ENCODE assay signal across 3 cellular contexts in genomic region chr10:122903861-122904260, GRCh38.
TF ChIP-seq lines count a peak whose summit lies in the region.

No MANE protein-coding gene starts in this region.

TF ChIP-seq in A549, 52 proteins besides CTCF, POLR2A, EP300 and RAD21:
- TF ChIP-seq, protein P1, sequence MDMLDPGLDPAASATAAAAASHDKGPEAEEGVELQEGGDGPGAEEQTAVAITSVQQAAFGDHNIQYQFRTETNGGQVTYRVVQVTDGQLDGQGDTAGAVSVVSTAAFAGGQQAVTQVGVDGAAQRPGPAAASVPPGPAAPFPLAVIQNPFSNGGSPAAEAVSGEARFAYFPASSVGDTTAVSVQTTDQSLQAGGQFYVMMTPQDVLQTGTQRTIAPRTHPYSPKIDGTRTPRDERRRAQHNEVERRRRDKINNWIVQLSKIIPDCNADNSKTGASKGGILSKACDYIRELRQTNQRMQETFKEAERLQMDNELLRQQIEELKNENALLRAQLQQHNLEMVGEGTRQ (IDR thresholded peaks at IDR 0.05) = peak; percentile 33; the same call in 1 of the 2 replicates

TF ChIP-seq in K562, 482 proteins besides CTCF, POLR2A, EP300 and RAD21:
- TF ChIP-seq, protein P2, sequence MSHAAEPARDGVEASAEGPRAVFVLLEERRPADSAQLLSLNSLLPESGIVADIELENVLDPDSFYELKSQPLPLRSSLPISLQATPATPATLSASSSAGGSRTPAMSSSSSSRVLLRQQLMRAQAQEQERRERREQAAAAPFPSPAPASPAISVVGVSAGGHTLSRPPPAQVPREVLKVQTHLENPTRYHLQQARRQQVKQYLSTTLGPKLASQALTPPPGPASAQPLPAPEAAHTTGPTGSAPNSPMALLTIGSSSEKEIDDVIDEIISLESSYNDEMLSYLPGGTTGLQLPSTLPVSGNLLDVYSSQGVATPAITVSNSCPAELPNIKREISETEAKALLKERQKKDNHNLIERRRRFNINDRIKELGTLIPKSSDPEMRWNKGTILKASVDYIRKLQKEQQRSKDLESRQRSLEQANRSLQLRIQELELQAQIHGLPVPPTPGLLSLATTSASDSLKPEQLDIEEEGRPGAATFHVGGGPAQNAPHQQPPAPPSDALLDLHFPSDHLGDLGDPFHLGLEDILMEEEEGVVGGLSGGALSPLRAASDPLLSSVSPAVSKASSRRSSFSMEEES (CRISPR knock-in tag; IDR thresholded peaks at IDR 0.05) = peak; percentile 84
- TF ChIP-seq RAD51 (IDR thresholded peaks at IDR 0.05; ENCODE audit: borderline replicate concordance, low read depth) = peak; percentile 34; the same call in 1 of the 2 replicates

TF ChIP-seq in HepG2, 621 proteins besides CTCF, POLR2A, EP300 and RAD21:
- peak; percentile 81; the same call in 1 of the 2 replicates for TF ChIP-seq RAD51 (IDR thresholded peaks at IDR 0.05; ENCODE audit: borderline replicate concordance)
